1 cellular context compared by ENCODE assay signal in genomic region chr22:29635734-29636357, GRCh38.
TF ChIP-seq lines count a peak whose summit lies in the region.

No MANE protein-coding gene starts in this region.

TF ChIP-seq in H1, 55 proteins besides CTCF, POLR2A, EP300 and RAD21:
- TF ChIP-seq, protein P1, sequence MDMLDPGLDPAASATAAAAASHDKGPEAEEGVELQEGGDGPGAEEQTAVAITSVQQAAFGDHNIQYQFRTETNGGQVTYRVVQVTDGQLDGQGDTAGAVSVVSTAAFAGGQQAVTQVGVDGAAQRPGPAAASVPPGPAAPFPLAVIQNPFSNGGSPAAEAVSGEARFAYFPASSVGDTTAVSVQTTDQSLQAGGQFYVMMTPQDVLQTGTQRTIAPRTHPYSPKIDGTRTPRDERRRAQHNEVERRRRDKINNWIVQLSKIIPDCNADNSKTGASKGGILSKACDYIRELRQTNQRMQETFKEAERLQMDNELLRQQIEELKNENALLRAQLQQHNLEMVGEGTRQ (IDR thresholded peaks at IDR 0.05; ENCODE audit: low read length), result peak; percentile 14; the same call in 1 of the 2 replicates
- TF ChIP-seq ATF2 (IDR thresholded peaks at IDR 0.05; ENCODE audit: low read length), result no peak
